24 cellular contexts compared by ENCODE assay signal in genomic region chr18:48123324-48123723, GRCh38.
DNase-seq lines count a peak whose midpoint lies in the region; ATAC-seq and TF ChIP-seq lines count a peak whose summit lies in the region.
"Had no signal": no experiment of that assay in that cellular context is flagged by ENCODE, and none has a peak within 500 bp of the region (broad histone marks: within the 10 kb centered on the region; RNA-seq: fewer than 3 reads in every experiment).

No MANE protein-coding gene starts in this region.

- TF ChIP-seq POLR2A in spleen (IDR thresholded peaks at IDR 0.05) = no peak

- peaks cover 0 to 4% (median 0%) of the 10 kb centered on the region in 7 donors for H3K27me3 ChIP-seq in spleen (replicated peaks in 1 of 7)
- H3K27me3 ChIP-seq: neural progenitor cell, uterus had no signal

- peaks cover 0 to 27% (median 18%) of the 10 kb centered on the region in 6 donors for H3K4me1 ChIP-seq in spleen
- H3K4me1 ChIP-seq: neural progenitor cell had no signal

- POLR2A ChIA-PET in T-cell (lab: Charles Lee) = interaction anchor here in 1 of 2 donors (0.7 kb wide), 1 partner anchor 362 kb away, joined by 3 read pairs; no protein-coding TSS in a partner anchor

- in situ Hi-C loops in G401 (cut with HindIII; ENCODE audit: low sequenced_read_pairs) = no loop called here

- H3K9me3 ChIP-seq in spleen = no peaks in the 10 kb centered on the region
- H3K9me3 ChIP-seq: thoracic aorta, uterus had no signal

- no peaks in the 10 kb centered on the region for H3K36me3 Mint-ChIP-seq in T-cell
- H3K36me3 Mint-ChIP-seq: neural progenitor cell had no signal

- intact Hi-C loops in left colon (cut with DNase I, micrococcal nuclease) (no loop called here), spleen (cut with DNase I; ENCODE audit: low total_unique reads) (no loop called here)

- 60 to 77% (median 71%) methylated on average over 6 of the region's 6 CpGs for WGBS in spleen, 5 donors

- no peak overlapping the region for H3K4me3 Mint-ChIP-seq in T-cell
- H3K4me3 Mint-ChIP-seq: CD4-positive, alpha-beta T cell; neural progenitor cell; T-helper 1 cell treated with Interleukin-12 subunit alpha and Interleukin-12 subunit beta and Interleukin-4 antibody, amounts not matched to agents 30 μg/mL and 1 μg/mL, for 36 hours had no signal

- peaks cover 14 to 26% of the 10 kb centered on the region in 2 donors for H3K27me3 Mint-ChIP-seq in T-cell

- H3K36me3 ChIP-seq in spleen = no peaks in the 10 kb centered on the region
- H3K36me3 ChIP-seq: neural progenitor cell, thoracic aorta, uterus had no signal

- DNase-seq in NCI-H2029 treated with DMSO at 0.1 percent for 48 hours (lab: John Stamatoyannopoulos, UW) (peak; percentile 20), NCI-H2029 (lab: John Stamatoyannopoulos, UW) (no peak), left colon (no peak), spleen (peak; percentile 63), NCI-H1048 (lab: John Stamatoyannopoulos, UW) (no peak), T-cell (no peak), G401 (ENCODE audit: low spot score) (no peak)
- DNase-seq: 8988T; activated gamma-delta T cell; activated T-cell treated with anti-CD3 and anti-CD28 coated beads, Interleukin-2, amount 50 U/mL, for 1 hour; CD4-positive, alpha-beta T cell; cerebellar nuclear complex; GM23248; Kasumi-1; NCI-H1694; NCI-H526 treated with DMSO at 0.1 percent for 48 hours; stimulated activated naive CD8-positive, alpha-beta T cell treated with anti-CD3 and anti-CD28 coated beads, Interleukin-15, Interleukin-2, amounts not matched to agents 100 U/mL and 50 U/mL, for 24 hours; uterus had no signal

- peak; percentile 72 for ATAC-seq in left colon
- no peak for ATAC-seq in T-cell (replicated peaks in 1 of 4)
- ATAC-seq: sciatic nerve; stimulated activated naive CD8-positive, alpha-beta T cell treated with anti-CD3 and anti-CD28 coated beads, Interleukin-15, Interleukin-2, amounts not matched to agents 100 U/mL and 50 U/mL, for 24 hours had no signal

- no peak overlapping the region for H3K4me3 ChIP-seq in spleen
- H3K4me3 ChIP-seq: GM23248, neural progenitor cell, SK-N-MC, thoracic aorta, uterus had no signal

- peaks cover 0 to 2% (median 0%) of the 10 kb centered on the region in 3 donors for H3K4me1 Mint-ChIP-seq in T-cell

- CTCF ChIA-PET in T-cell (lab: Charles Lee) = no interaction called here

- H3K27ac ChIP-seq in VCaP (0 out of 2 replicates have a peak overlapping the region, but pooled peaks have one; percentile 15), spleen (no peak overlapping the region)
- H3K27ac ChIP-seq: GM23248, neural progenitor cell, SK-N-MC, thoracic aorta, uterus had no signal

- no peak overlapping the region for H3K27ac Mint-ChIP-seq in T-cell
- H3K27ac Mint-ChIP-seq: CD4-positive, alpha-beta T cell; neural progenitor cell; T-helper 1 cell treated with Interleukin-12 subunit alpha and Interleukin-12 subunit beta and Interleukin-4 antibody, amounts not matched to agents 30 μg/mL and 1 μg/mL, for 36 hours had no signal

- no peaks in the 10 kb centered on the region for H3K9me3 Mint-ChIP-seq in T-cell
- H3K9me3 Mint-ChIP-seq: CD4-positive, alpha-beta T cell; neural progenitor cell; T-helper 1 cell treated with Interleukin-12 subunit alpha and Interleukin-12 subunit beta and Interleukin-4 antibody, amounts not matched to agents 30 μg/mL and 1 μg/mL, for 36 hours had no signal

- TF ChIP-seq CTCF in VCaP (conservative IDR thresholded peaks at IDR 0.05) = no peak
- TF ChIP-seq CTCF in spleen (IDR thresholded peaks at IDR 0.05 in 8 of 11, conservative IDR thresholded peaks at IDR 0.05 in 3 of 11) = no peak

Comparison
In these comparisons a context has a peak if more than half of its experiments do, and no peak if none do; other contexts are left out.
1. DNase-seq: peak in NCI-H2029 treated with DMSO at 0.1 percent for 48 hours (single experiment) and spleen (single experiment); none in NCI-H2029 (single experiment), left colon (0 of 2), NCI-H1048 (single experiment), T-cell (0 of 34) and G401 (single experiment).